Comparison of ENCODE assay signal across 18 cellular contexts in genomic region chr11:71434576-71435130, GRCh38. TPM values are rescaled to one million over a fixed set of nuclear protein-coding genes. Genes with fewer than 3 reads are reported as not detected.
DNase-seq lines count a peak whose midpoint lies in the region; ATAC-seq and TF ChIP-seq lines count a peak whose summit lies in the region.
"Had no signal": no experiment of that assay in that cellular context is flagged by ENCODE, and none has a peak within 500 bp of the region (broad histone marks: within the 10 kb centered on the region; RNA-seq: fewer than 3 reads in every experiment).

No MANE protein-coding gene starts in this region.

- no peaks in the 10 kb centered on the region for H4K20me1 ChIP-seq in PC-3 (ENCODE audit: low read length)

- H3K9me3 Mint-ChIP-seq in Caco-2 (ENCODE audit: unreplicated experiment), result no peaks in the 10 kb centered on the region
- no peaks in the 10 kb centered on the region for H3K9me3 Mint-ChIP-seq in central memory CD8-positive, alpha-beta T cell
- no peaks in the 10 kb centered on the region for H3K9me3 Mint-ChIP-seq in CD8-positive, alpha-beta T cell

- H3K27ac Mint-ChIP-seq in Caco-2 (ENCODE audit: unreplicated experiment), result peak overlapping the region; percentile 9
- H3K27ac Mint-ChIP-seq in central memory CD8-positive, alpha-beta T cell (ENCODE audit: low read depth), result peak overlapping the region; percentile 84
- no peak overlapping the region for H3K27ac Mint-ChIP-seq in CD8-positive, alpha-beta T cell

- H3K79me2 ChIP-seq in PC-3 (ENCODE audit: low read length), result no peaks in the 10 kb centered on the region

- H3K36me3 ChIP-seq in Caco-2 (ENCODE audit: control insufficient read depth, insufficient read depth, low read length) (peaks cover 11% of the 10 kb centered on the region), PC-3 (ENCODE audit: low read depth, low read length) (peaks cover 24% of the 10 kb centered on the region)
- H3K36me3 ChIP-seq in CD8-positive, alpha-beta T cell (ENCODE audit: insufficient read depth, low read length), result peaks cover 2% of the 10 kb centered on the region
- H3K36me3 ChIP-seq: SJSA1 had no signal

- DNase-seq in Caco-2 (no peak), PC-3 (no peak), substantia nigra (lab: John Stamatoyannopoulos, UW) (no peak), DMS153 treated with DMSO at 0.1 percent for 48 hours (lab: John Stamatoyannopoulos, UW; ENCODE audit: unreplicated experiment) (no peak)
- DNase-seq in central memory CD8-positive, alpha-beta T cell (ENCODE audit: low spot score in 2 of 2), result no peak
- DNase-seq in CD8-positive, alpha-beta T cell, result no peak
- DNase-seq: COR-L47, DMS79 treated with DMSO at 0.1 percent for 48 hours, HCEC 1CT, MM.1S, NCI-H1105 treated with DMSO at 0.1 percent for 48 hours, NCI-H187, NCI-H2171 treated with DMSO at 0.1 percent for 48 hours, NCI-H774 had no signal

- no peak overlapping the region for H2AFZ ChIP-seq in PC-3 (ENCODE audit: low read length)

- peaks cover 50% of the 10 kb centered on the region for H3K36me3 Mint-ChIP-seq in Caco-2 (ENCODE audit: insufficient read depth, unreplicated experiment)
- peaks cover 4% of the 10 kb centered on the region for H3K36me3 Mint-ChIP-seq in central memory CD8-positive, alpha-beta T cell (ENCODE audit: insufficient read depth)
- peaks cover 38% of the 10 kb centered on the region for H3K36me3 Mint-ChIP-seq in CD8-positive, alpha-beta T cell

- no peak for ATAC-seq in PC-3
- no peak for ATAC-seq in central memory CD8-positive, alpha-beta T cell (replicated peaks; ENCODE audit: extremely low read depth, poor library complexity, severe bottlenecking)
- ATAC-seq in HG03432 (IDR thresholded peaks at IDR 0.05; ENCODE audit: unreplicated experiment), result no peak
- no peak for ATAC-seq in CD8-positive, alpha-beta T cell

- H3K4me1 ChIP-seq in Caco-2, result peaks cover 13% of the 10 kb centered on the region
- peaks cover 4% of the 10 kb centered on the region; the same call in 1 of the 2 replicates for H3K4me1 ChIP-seq in PC-3 (ENCODE audit: insufficient read depth, low read length)
- H3K4me1 ChIP-seq in CD8-positive, alpha-beta T cell (ENCODE audit: insufficient read depth, low read length), result no peaks in the 10 kb centered on the region
- H3K4me1 ChIP-seq: SJSA1 had no signal

- H3K9me2 ChIP-seq in PC-3 (replicated peaks; ENCODE audit: low read length), result no peaks in the 10 kb centered on the region

- no peak overlapping the region for H3K9ac ChIP-seq in PC-3 (ENCODE audit: low read length)
- H3K9ac ChIP-seq: KMS-11 had no signal

- peaks cover 17% of the 10 kb centered on the region for H3K4me1 Mint-ChIP-seq in Caco-2 (ENCODE audit: low read depth, unreplicated experiment)
- peaks cover 4% of the 10 kb centered on the region for H3K4me1 Mint-ChIP-seq in central memory CD8-positive, alpha-beta T cell
- no peaks in the 10 kb centered on the region for H3K4me1 Mint-ChIP-seq in CD8-positive, alpha-beta T cell (ENCODE audit: low read depth)

- no peaks in the 10 kb centered on the region for H3K9me3 ChIP-seq in Caco-2
- H3K9me3 ChIP-seq in PC-3 (ENCODE audit: low read length), result no peaks in the 10 kb centered on the region
- no peaks in the 10 kb centered on the region for H3K9me3 ChIP-seq in CD8-positive, alpha-beta T cell (ENCODE audit: low read length)
- H3K9me3 ChIP-seq: SJSA1 had no signal

- BruUV-seq in Caco-2 (replicated peaks; lab: Mats Ljungman, UMichigan), result TSS peak; percentile 50
- TSS peak; percentile 53 for BruUV-seq in PC-3 (replicated peaks; lab: Mats Ljungman, UMichigan)

- CTCF ChIA-PET in Caco-2 (lab: Charles Lee), result interaction anchor here (0.7 kb wide), 1 partner anchor 9 kb away, joined by 3 read pairs; no protein-coding TSS in a partner anchor
- CTCF ChIA-PET in PC-3 (lab: Charles Lee), result no interaction called here
- CTCF ChIA-PET in CD8-positive, alpha-beta T cell (lab: Charles Lee), result no interaction called here

- H3K4me2 ChIP-seq in PC-3 (ENCODE audit: low read length), result no peak overlapping the region
- H3K4me2 ChIP-seq: KMS-11 had no signal

- POLR2A ChIA-PET in Caco-2 (lab: Charles Lee) (no interaction called here), PC-3 (lab: Charles Lee; ENCODE audit: unreplicated experiment) (no interaction called here)
- POLR2A ChIA-PET in CD8-positive, alpha-beta T cell (lab: Charles Lee), result no interaction called here

- no peaks in the 10 kb centered on the region for H3K27me3 Mint-ChIP-seq in Caco-2 (ENCODE audit: insufficient read depth, unreplicated experiment)
- H3K27me3 Mint-ChIP-seq in central memory CD8-positive, alpha-beta T cell, result no peaks in the 10 kb centered on the region
- H3K27me3 Mint-ChIP-seq in CD8-positive, alpha-beta T cell (ENCODE audit: low read depth), result no peaks in the 10 kb centered on the region

- H3K27me3 ChIP-seq in Caco-2 (replicated peaks; ENCODE audit: control insufficient read depth, insufficient read depth, low read length) (no peaks in the 10 kb centered on the region), PC-3 (ENCODE audit: low read length) (no peaks in the 10 kb centered on the region)
- H3K27me3 ChIP-seq in CD8-positive, alpha-beta T cell (ENCODE audit: insufficient read depth, low read length), result no peaks in the 10 kb centered on the region
- H3K27me3 ChIP-seq: SJSA1 had no signal

- no peaks in the 10 kb centered on the region for H3F3A ChIP-seq in PC-3 (ENCODE audit: low read length, unreplicated experiment)

- TF ChIP-seq CTCF in Caco-2 (IDR thresholded peaks at IDR 0.05; ENCODE audit: insufficient read depth in 1 of 2, low read depth in 1 of 2, low read length in 1 of 2, severe bottlenecking in 1 of 2, unreplicated experiment in 1 of 2) (no peak), PC-3 (conservative IDR thresholded peaks at IDR 0.05; ENCODE audit: low read depth, low read length) (no peak)
- no peak for TF ChIP-seq CTCF in CD8-positive, alpha-beta T cell (IDR thresholded peaks at IDR 0.05)

- H3K27ac ChIP-seq in PC-3 (ENCODE audit: low read length) (no peak overlapping the region), substantia nigra (ENCODE audit: low read depth, low read length, poor library complexity, severe bottlenecking) (peak overlapping the region; percentile 98)
- no peak overlapping the region for H3K27ac ChIP-seq in CD8-positive, alpha-beta T cell (ENCODE audit: low read depth, low read length)
- H3K27ac ChIP-seq: HL-60, KMS-11, SJSA1 had no signal

- H3K4me3 Mint-ChIP-seq in Caco-2 (ENCODE audit: unreplicated experiment), result no peak overlapping the region
- H3K4me3 Mint-ChIP-seq in central memory CD8-positive, alpha-beta T cell, result no peak overlapping the region
- no peak overlapping the region for H3K4me3 Mint-ChIP-seq in CD8-positive, alpha-beta T cell

- intact Hi-C loops in Caco-2 (cut with micrococcal nuclease; ENCODE audit: unreplicated experiment), result no loop called here
- intact Hi-C loops in PC-3 (cut with micrococcal nuclease), result no loop called here
- intact Hi-C loops in CD8-positive, alpha-beta T cell (cut with DNase I, micrococcal nuclease), result no loop called here

- H3K4me3 ChIP-seq in Caco-2 (ENCODE audit: low read depth, low read length), result no peak overlapping the region
- no peak overlapping the region for H3K4me3 ChIP-seq in PC-3 (ENCODE audit: low read length)
- no peak overlapping the region for H3K4me3 ChIP-seq in CD8-positive, alpha-beta T cell (ENCODE audit: low read depth, low read length)
- H3K4me3 ChIP-seq: SJSA1 had no signal

RNA-seq across cellular contexts. Expression of gene DHCR7, which starts 13.5 kb away (rescaled TPM):
- total RNA-seq in Caco-2 (2022) (344 and 371 TPM in 2 replicates), PC-3 (2014; rRNA removed) (125 and 127 TPM in 2 replicates)
- total RNA-seq in CD8-positive, alpha-beta T cell, result 10 to 100 TPM; 33.9 to 40.0 TPM

RNA-seq across cellular contexts. Expression of gene NADSYN1, which starts 18.4 kb away (rescaled TPM):
- total RNA-seq in Caco-2 (2022), result 91.3 and 101 TPM in 2 replicates
- 64.8 and 70.7 TPM in 2 replicates for total RNA-seq in PC-3 (2014; rRNA removed)
- 100 to 1,000 TPM; 120 TPM for total RNA-seq in CD8-positive, alpha-beta T cell
